ENCODE assay signal across 30 cellular contexts in the genomic region with DNA sequence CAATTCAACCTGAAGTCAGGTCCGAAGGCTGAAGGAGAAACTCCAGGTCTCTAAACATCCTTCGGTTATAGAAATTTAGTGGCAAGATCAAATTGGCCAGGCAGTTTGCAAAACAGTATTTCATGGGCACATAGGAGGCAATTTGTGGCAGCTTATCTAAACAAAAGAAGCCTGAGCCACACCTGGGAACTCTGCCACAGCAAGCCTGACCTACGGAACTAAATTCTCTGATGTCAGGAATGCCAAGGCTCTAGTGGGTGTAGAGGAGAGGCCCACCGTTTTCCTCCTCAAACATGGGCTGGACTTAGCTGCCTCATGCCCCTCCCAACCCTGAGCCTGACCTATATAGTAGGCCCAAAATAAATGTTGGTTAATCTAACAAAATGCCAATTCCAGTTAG. TPM values are rescaled to one million over a fixed set of nuclear protein-coding genes. Genes with fewer than 3 reads are reported as not detected.
"Had no signal": no experiment of that assay in that cellular context is flagged by ENCODE, and none has a peak within 500 bp of the region (broad histone marks: within the 10 kb centered on the region; RNA-seq: fewer than 3 reads in every experiment).

No MANE protein-coding gene starts in this region.

- H3K4me3 ChIP-seq: esophagus squamous epithelium, ovary, skin epidermis, upper lobe of left lung, vagina had no signal

- H3K36me3 Mint-ChIP-seq: activated CD4-positive, alpha-beta memory T cell treated with anti-CD3 and anti-CD28 coated beads for 36 hours; activated naive CD4-positive, alpha-beta T cell treated with anti-CD3 and anti-CD28 coated beads, Interleukin-2, amount 10 ng/mL, durations not matched to agents 7 days and 5 days; activated naive CD8-positive, alpha-beta T cell treated with anti-CD3 and anti-CD28 coated beads, Interleukin-2, amount 10 ng/mL, durations not matched to agents 7 days and 5 days; naive B cell; stimulated activated effector memory CD8-positive, alpha-beta T cell treated with anti-CD3 and anti-CD28 coated beads, Interleukin-12 subunit alpha, Interleukin-12 subunit beta, amount 100 ng/mL, for 72 hours had no signal

- H3K4me1 ChIP-seq: esophagus squamous epithelium, upper lobe of left lung, vagina had no signal

- H3K27ac ChIP-seq: epithelial cell of prostate, esophagus squamous epithelium, neutrophil, ovary, skin epidermis, upper lobe of left lung, vagina, VCaP had no signal

- H3K9me3 ChIP-seq: esophagus squamous epithelium, neutrophil, ovary, upper lobe of left lung, vagina had no signal

- DNase-seq: activated CD4-positive, alpha-beta memory T cell treated with anti-CD3 and anti-CD28 coated beads for 36 hours; activated CD4-positive, alpha-beta T cell treated with anti-CD3 and anti-CD28 coated beads, Interleukin-2, amount 10 ng/mL, durations not matched to agents 24 days and 14 days; activated CD4-positive, CD25-positive, alpha-beta regulatory T cell treated with anti-CD3 and anti-CD28 coated beads, Interleukin-2, amount 50 U/mL, for 72 hours; activated CD8-positive, alpha-beta memory T cell treated with anti-CD3 and anti-CD28 coated beads, Interleukin-2, amount 50 U/mL, for 4 hours; activated gamma-delta T cell; activated naive CD4-positive, alpha-beta T cell treated with anti-CD3 and anti-CD28 coated beads, Interleukin-2, amount 10 ng/mL, durations not matched to agents 7 days and 5 days; activated naive CD8-positive, alpha-beta T cell treated with anti-CD3 and anti-CD28 coated beads, Interleukin-2, amount 10 ng/mL, durations not matched to agents 7 days and 5 days; activated T-cell treated with anti-CD3 and anti-CD28 coated beads, Interleukin-2, amount 50 U/mL, for 1 hour; amniotic stem cell; caudate nucleus; esophagus squamous epithelium; glutamatergic neuron; left ventricle myocardium superior; naive B cell; nephron progenitor cell; ovary; stimulated activated CD4-positive, alpha-beta T cell treated with anti-CD3 and anti-CD28 coated beads, Interleukin-12 subunit alpha, Interleukin-12 subunit beta, amount 100 ng/mL, for 4 hours; stimulated activated CD4-positive, alpha-beta T cell treated with anti-CD3 and anti-CD28 coated beads, Interleukin-4, amount 100 ng/mL, for 24 hours; substantia nigra; upper lobe of left lung had no signal

- H3K9me3 Mint-ChIP-seq: activated CD4-positive, alpha-beta memory T cell treated with anti-CD3 and anti-CD28 coated beads for 36 hours; activated CD4-positive, alpha-beta T cell treated with anti-CD3 and anti-CD28 coated beads, Interleukin-2, amount 10 ng/mL, durations not matched to agents 24 days and 14 days; activated naive CD4-positive, alpha-beta T cell treated with anti-CD3 and anti-CD28 coated beads, Interleukin-2, amount 10 ng/mL, durations not matched to agents 7 days and 5 days; activated naive CD8-positive, alpha-beta T cell treated with anti-CD3 and anti-CD28 coated beads, Interleukin-2, amount 10 ng/mL, durations not matched to agents 7 days and 5 days; activated T-helper 1 cell treated with anti-CD3 and anti-CD28 coated beads, Interleukin-12 subunit alpha, Interleukin-12 subunit beta, Interleukin-2, Interleukin-4 antibody, amounts not matched to agents 30 ng/mL and 10 ng/mL and 1 ng/mL, durations not matched to agents 14 hours and 24 hours and 36 hours; naive B cell; nephron progenitor cell; stimulated activated effector memory CD8-positive, alpha-beta T cell treated with anti-CD3 and anti-CD28 coated beads, Interleukin-12 subunit alpha, Interleukin-12 subunit beta, amount 100 ng/mL, for 72 hours; stimulated activated naive CD8-positive, alpha-beta T cell treated with anti-CD3 and anti-CD28 coated beads, Interleukin-15, Interleukin-2, amounts not matched to agents 100 ng/mL and 50 ng/mL, for 24 hours had no signal

- H3K36me3 ChIP-seq: esophagus squamous epithelium, neutrophil, ovary, upper lobe of left lung, vagina had no signal

- H3K27ac Mint-ChIP-seq: activated CD4-positive, alpha-beta memory T cell treated with anti-CD3 and anti-CD28 coated beads for 36 hours; activated CD4-positive, alpha-beta T cell treated with anti-CD3 and anti-CD28 coated beads, Interleukin-2, amount 10 ng/mL, durations not matched to agents 24 days and 14 days; activated naive CD4-positive, alpha-beta T cell treated with anti-CD3 and anti-CD28 coated beads, Interleukin-2, amount 10 ng/mL, durations not matched to agents 7 days and 5 days; activated naive CD8-positive, alpha-beta T cell treated with anti-CD3 and anti-CD28 coated beads, Interleukin-2, amount 10 ng/mL, durations not matched to agents 7 days and 5 days; activated T-helper 1 cell treated with anti-CD3 and anti-CD28 coated beads, Interleukin-12 subunit alpha, Interleukin-12 subunit beta, Interleukin-2, Interleukin-4 antibody, amounts not matched to agents 30 ng/mL and 10 ng/mL and 1 ng/mL, durations not matched to agents 14 hours and 24 hours and 36 hours; naive B cell; nephron progenitor cell; progenitor cell of endocrine pancreas; stimulated activated effector memory CD8-positive, alpha-beta T cell treated with anti-CD3 and anti-CD28 coated beads, Interleukin-12 subunit alpha, Interleukin-12 subunit beta, amount 100 ng/mL, for 72 hours; stimulated activated naive CD8-positive, alpha-beta T cell treated with anti-CD3 and anti-CD28 coated beads, Interleukin-15, Interleukin-2, amounts not matched to agents 100 ng/mL and 50 ng/mL, for 24 hours had no signal

- ATAC-seq: left ventricle myocardium superior; sciatic nerve; stimulated activated effector memory CD8-positive, alpha-beta T cell treated with anti-CD3 and anti-CD28 coated beads, Interleukin-12 subunit alpha, Interleukin-12 subunit beta, amount 100 ng/mL, for 72 hours had no signal

- H3K4me3 Mint-ChIP-seq: activated CD4-positive, alpha-beta memory T cell treated with anti-CD3 and anti-CD28 coated beads for 36 hours; activated CD4-positive, alpha-beta T cell treated with anti-CD3 and anti-CD28 coated beads, Interleukin-2, amount 10 ng/mL, durations not matched to agents 24 days and 14 days; activated naive CD4-positive, alpha-beta T cell treated with anti-CD3 and anti-CD28 coated beads, Interleukin-2, amount 10 ng/mL, durations not matched to agents 7 days and 5 days; activated naive CD8-positive, alpha-beta T cell treated with anti-CD3 and anti-CD28 coated beads, Interleukin-2, amount 10 ng/mL, durations not matched to agents 7 days and 5 days; activated T-helper 1 cell treated with anti-CD3 and anti-CD28 coated beads, Interleukin-12 subunit alpha, Interleukin-12 subunit beta, Interleukin-2, Interleukin-4 antibody, amounts not matched to agents 30 ng/mL and 10 ng/mL and 1 ng/mL, durations not matched to agents 14 hours and 24 hours and 36 hours; nephron progenitor cell; stimulated activated effector memory CD8-positive, alpha-beta T cell treated with anti-CD3 and anti-CD28 coated beads, Interleukin-12 subunit alpha, Interleukin-12 subunit beta, amount 100 ng/mL, for 72 hours; stimulated activated naive CD8-positive, alpha-beta T cell treated with anti-CD3 and anti-CD28 coated beads, Interleukin-15, Interleukin-2, amounts not matched to agents 100 ng/mL and 50 ng/mL, for 24 hours had no signal

- H3K4me1 Mint-ChIP-seq: activated CD4-positive, alpha-beta T cell treated with anti-CD3 and anti-CD28 coated beads, Interleukin-2, amount 10 ng/mL, durations not matched to agents 24 days and 14 days; activated naive CD4-positive, alpha-beta T cell treated with anti-CD3 and anti-CD28 coated beads, Interleukin-2, amount 10 ng/mL, durations not matched to agents 7 days and 5 days; activated naive CD8-positive, alpha-beta T cell treated with anti-CD3 and anti-CD28 coated beads, Interleukin-2, amount 10 ng/mL, durations not matched to agents 7 days and 5 days; naive B cell; stimulated activated effector memory CD8-positive, alpha-beta T cell treated with anti-CD3 and anti-CD28 coated beads, Interleukin-12 subunit alpha, Interleukin-12 subunit beta, amount 100 ng/mL, for 72 hours had no signal

- H3K27me3 ChIP-seq: ovary, upper lobe of left lung, vagina had no signal

RNA-seq across cellular contexts. Expression of gene SATB2, which starts 16.0 kb away (rescaled TPM):
- total RNA-seq: activated CD4-positive, alpha-beta T cell treated with anti-CD3 and anti-CD28 coated beads, Interleukin-2, amount 10 ng/mL, durations not matched to agents 24 days and 14 days; activated T-helper 1 cell treated with anti-CD3 and anti-CD28 coated beads, Interleukin-12 subunit alpha, Interleukin-12 subunit beta, Interleukin-2, Interleukin-4 antibody, amounts not matched to agents 30 ng/mL and 10 ng/mL and 1 ng/mL, durations not matched to agents 14 hours and 24 hours and 36 hours had no signal
